Comparison of ENCODE assay signal across 13 cellular contexts in genomic region chr9:132756214-132756799, GRCh38.
"Had no signal": no experiment of that assay in that cellular context is flagged by ENCODE, and none has a peak within 500 bp of the region (broad histone marks: within the 10 kb centered on the region; RNA-seq: fewer than 3 reads in every experiment).

No MANE protein-coding gene starts in this region.

- H3K4me3 Mint-ChIP-seq: activated naive CD4-positive, alpha-beta T cell treated with anti-CD3 and anti-CD28 coated beads for 36 hours; activated naive CD8-positive, alpha-beta T cell treated with anti-CD3 and anti-CD28 coated beads, Interleukin-2, amount 50 U/mL, for 24 hours; effector memory CD8-positive, alpha-beta T cell; immature natural killer cell; nephron; stimulated activated effector memory CD8-positive, alpha-beta T cell treated with anti-CD3 and anti-CD28 coated beads, Interleukin-12 subunit alpha, Interleukin-12 subunit beta, amount 100 ng/mL, for 72 hours had no signal

- H3K27ac ChIP-seq: thoracic aorta had no signal

- H3K9me3 Mint-ChIP-seq: activated naive CD4-positive, alpha-beta T cell treated with anti-CD3 and anti-CD28 coated beads for 36 hours; activated naive CD8-positive, alpha-beta T cell treated with anti-CD3 and anti-CD28 coated beads, Interleukin-2, amount 50 U/mL, for 24 hours; activated T-helper 2 cell treated with anti-CD3 and anti-CD28 coated beads, Interferon-gamma antibody, Interleukin-2, Interleukin-4, amounts not matched to agents 10 μg/mL and 5 μg/mL and 100 μg/mL, durations not matched to agents 14 hours and 24 hours and 36 hours; effector memory CD8-positive, alpha-beta T cell; immature natural killer cell; nephron; stimulated activated effector memory CD8-positive, alpha-beta T cell treated with anti-CD3 and anti-CD28 coated beads, Interleukin-12 subunit alpha, Interleukin-12 subunit beta, amount 100 ng/mL, for 72 hours had no signal

- DNase-seq: activated naive CD4-positive, alpha-beta T cell treated with anti-CD3 and anti-CD28 coated beads for 36 hours; activated naive CD8-positive, alpha-beta T cell treated with anti-CD3 and anti-CD28 coated beads, Interleukin-2, amount 50 U/mL, for 24 hours; aorta; dermis blood vessel endothelial cell; effector memory CD8-positive, alpha-beta T cell; immature natural killer cell; left colon; mesenchymal stem cell had no signal

- H3K27ac Mint-ChIP-seq: activated naive CD4-positive, alpha-beta T cell treated with anti-CD3 and anti-CD28 coated beads for 36 hours; activated naive CD8-positive, alpha-beta T cell treated with anti-CD3 and anti-CD28 coated beads, Interleukin-2, amount 50 U/mL, for 24 hours; activated T-helper 2 cell treated with anti-CD3 and anti-CD28 coated beads, Interferon-gamma antibody, Interleukin-2, Interleukin-4, amounts not matched to agents 10 μg/mL and 5 μg/mL and 100 μg/mL, durations not matched to agents 14 hours and 24 hours and 36 hours; effector memory CD8-positive, alpha-beta T cell; immature natural killer cell; nephron; stimulated activated effector memory CD8-positive, alpha-beta T cell treated with anti-CD3 and anti-CD28 coated beads, Interleukin-12 subunit alpha, Interleukin-12 subunit beta, amount 100 ng/mL, for 72 hours had no signal

- H3K4me3 ChIP-seq: thoracic aorta had no signal

- H3K27me3 Mint-ChIP-seq: activated naive CD8-positive, alpha-beta T cell treated with anti-CD3 and anti-CD28 coated beads, Interleukin-2, amount 50 U/mL, for 24 hours had no signal

- H3K4me1 Mint-ChIP-seq: activated naive CD8-positive, alpha-beta T cell treated with anti-CD3 and anti-CD28 coated beads, Interleukin-2, amount 50 U/mL, for 24 hours; immature natural killer cell; stimulated activated effector memory CD8-positive, alpha-beta T cell treated with anti-CD3 and anti-CD28 coated beads, Interleukin-12 subunit alpha, Interleukin-12 subunit beta, amount 100 ng/mL, for 72 hours had no signal

- H3K36me3 Mint-ChIP-seq: immature natural killer cell; stimulated activated effector memory CD8-positive, alpha-beta T cell treated with anti-CD3 and anti-CD28 coated beads, Interleukin-12 subunit alpha, Interleukin-12 subunit beta, amount 100 ng/mL, for 72 hours had no signal

- H3K36me3 ChIP-seq: thoracic aorta had no signal

- H3K9me3 ChIP-seq: thoracic aorta had no signal

- ATAC-seq: activated CD4-positive, CD25-positive, alpha-beta regulatory T cell treated with anti-CD3 and anti-CD28 coated beads, Interleukin-2, amount 50 U/mL, for 24 hours; activated naive CD8-positive, alpha-beta T cell treated with anti-CD3 and anti-CD28 coated beads, Interleukin-2, amount 50 U/mL, for 24 hours; effector memory CD8-positive, alpha-beta T cell; left colon; stimulated activated effector memory CD8-positive, alpha-beta T cell treated with anti-CD3 and anti-CD28 coated beads, Interleukin-12 subunit alpha, Interleukin-12 subunit beta, amount 100 ng/mL, for 72 hours had no signal
